In genomic region chr3:33488246-33488645, GRCh38 we compare ENCODE assay signal across 15 cellular contexts. TPM values are rescaled to one million over a fixed set of nuclear protein-coding genes. Genes with fewer than 3 reads are reported as not detected.
DNase-seq lines count a peak whose midpoint lies in the region; ATAC-seq and TF ChIP-seq lines count a peak whose summit lies in the region.
"Had no signal": no experiment of that assay in that cellular context is flagged by ENCODE, and none has a peak within 500 bp of the region (broad histone marks: within the 10 kb centered on the region; RNA-seq: fewer than 3 reads in every experiment).

No MANE protein-coding gene starts in this region.

- peaks cover 2% of the 10 kb centered on the region; the same call in 2 of the 3 replicates for H3K9me3 Mint-ChIP-seq in GM23338
- H3K9me3 Mint-ChIP-seq in WTC11: peaks cover 16% of the 10 kb centered on the region
- H3K9me3 Mint-ChIP-seq: CD4-positive, CD25-positive, alpha-beta regulatory T cell had no signal

- H4K20me1 ChIP-seq in GM23338 (replicated peaks; ENCODE audit: insufficient read depth): no peaks in the 10 kb centered on the region
- no peaks in the 10 kb centered on the region for H4K20me1 ChIP-seq in osteoblast (ENCODE audit: insufficient read depth, low read length)
- H4K20me1 ChIP-seq: BLaER1 treated with 17β-estradiol and CSF1 and Interleukin-3, amounts not matched to agents 10 nM and 100 nM had no signal

- POLR2A ChIA-PET in WTC11 (lab: Charles Lee): no interaction called here

- no peak overlapping the region for H3K4me2 ChIP-seq in GM23338
- H3K4me2 ChIP-seq in mesendoderm (ENCODE audit: low read length): no peak overlapping the region
- no peak overlapping the region for H3K4me2 ChIP-seq in osteoblast (ENCODE audit: insufficient read depth, low read length)
- H3K4me2 ChIP-seq: BLaER1 treated with 17β-estradiol and CSF1 and Interleukin-3, amounts not matched to agents 10 nM and 100 nM had no signal

- H2AK5ac ChIP-seq in mesendoderm (ENCODE audit: low read length): no peak overlapping the region

- H3K4me3 Mint-ChIP-seq in GM23338 (no peak overlapping the region), WTC11 (no peak overlapping the region)
- H3K4me3 Mint-ChIP-seq: CD4-positive, CD25-positive, alpha-beta regulatory T cell; H9 had no signal

- H3K18ac ChIP-seq in mesendoderm (ENCODE audit: low read length): no peak overlapping the region

- no peak for TF ChIP-seq EP300 in upper lobe of left lung (IDR thresholded peaks at IDR 0.05)

- peaks cover 6% of the 10 kb centered on the region; the same call in 2 of the 3 replicates for H3K4me1 Mint-ChIP-seq in GM23338
- peaks cover 8% of the 10 kb centered on the region for H3K4me1 Mint-ChIP-seq in WTC11
- H3K4me1 Mint-ChIP-seq: CD4-positive, CD25-positive, alpha-beta regulatory T cell had no signal

- in situ Hi-C loops in G401 (cut with HindIII; ENCODE audit: low sequenced_read_pairs): no loop called here

- no peak overlapping the region for H3K4me3 ChIP-seq in GM23338
- no peak overlapping the region for H3K4me3 ChIP-seq in mesendoderm (ENCODE audit: low read length)
- H3K4me3 ChIP-seq in osteoblast (ENCODE audit: insufficient read depth, low read length): no peak overlapping the region
- no peak overlapping the region for H3K4me3 ChIP-seq in upper lobe of left lung
- H3K4me3 ChIP-seq: BLaER1 treated with 17β-estradiol and CSF1 and Interleukin-3, amounts not matched to agents 10 nM and 100 nM; GM12878 had no signal

- H4K8ac ChIP-seq in mesendoderm (ENCODE audit: low read depth, low read length): no peak overlapping the region

- ATAC-seq in GM23338 (no peak; the same call in 2 of the 3 replicates), WTC11 (peak; percentile 18; the same call in 1 of the 2 replicates), upper lobe of left lung (ENCODE audit: low FRiP score in 2 of 2) (no peak), HG03097 (IDR thresholded peaks at IDR 0.05; ENCODE audit: low FRiP score, unreplicated experiment) (no peak)
- ATAC-seq: GM12878 had no signal

- H3K79me1 ChIP-seq in mesendoderm (ENCODE audit: low read length): no peaks in the 10 kb centered on the region

- no peak for TF ChIP-seq POLR2A in upper lobe of left lung (IDR thresholded peaks at IDR 0.05)

- no CpG with 5 or more reads among the region's 2 CpGs for WGBS in mesendoderm (ENCODE audit: extremely low coverage, insufficient coverage, low lambda C conversion rate)
- 89 to 97% methylated on average over 2 of the region's 2 CpGs for WGBS in upper lobe of left lung, 2 donors

- H3K9me3 ChIP-seq in osteoblast (ENCODE audit: low read depth, low read length): no peaks in the 10 kb centered on the region
- no peaks in the 10 kb centered on the region for H3K9me3 ChIP-seq in upper lobe of left lung

- H2AFZ ChIP-seq in GM23338 (peak overlapping the region; percentile 70; the same call in 1 of the 2 replicates), osteoblast (ENCODE audit: low read length) (no peak overlapping the region)

- H3K56ac ChIP-seq in mesendoderm (ENCODE audit: low read length): no peak overlapping the region

- H3K9ac ChIP-seq in mesendoderm (ENCODE audit: low read length): no peak overlapping the region
- H3K9ac ChIP-seq: BLaER1 treated with 17β-estradiol and CSF1 and Interleukin-3, amounts not matched to agents 10 nM and 100 nM had no signal

- H3K36me3 ChIP-seq in GM23338 (ENCODE audit: insufficient read depth) (no peaks in the 10 kb centered on the region), mesendoderm (ENCODE audit: control insufficient read depth, insufficient read depth, low read length) (no peaks in the 10 kb centered on the region), osteoblast (ENCODE audit: insufficient read depth, low read length) (no peaks in the 10 kb centered on the region), upper lobe of left lung (no peaks in the 10 kb centered on the region)
- H3K36me3 ChIP-seq: BLaER1 treated with 17β-estradiol and CSF1 and Interleukin-3, amounts not matched to agents 10 nM and 100 nM had no signal

- H3K9me2 ChIP-seq in GM23338 (ENCODE audit: insufficient read depth): 0 out of 2 replicates have a peak, but pooled peaks cover 3% of the 10 kb centered on the region

- no peak overlapping the region for H2BK5ac ChIP-seq in mesendoderm (ENCODE audit: low read length)

- no peak overlapping the region for H2BK120ac ChIP-seq in mesendoderm (ENCODE audit: low read depth, low read length)

- H3K27ac ChIP-seq in GM23338 (ENCODE audit: low read depth) (no peak overlapping the region), mesendoderm (ENCODE audit: low read depth, low read length) (no peak overlapping the region), osteoblast (ENCODE audit: low read depth, low read length) (no peak overlapping the region), upper lobe of left lung (no peak overlapping the region)
- H3K27ac ChIP-seq: BLaER1 treated with 17β-estradiol and CSF1 and Interleukin-3, amounts not matched to agents 10 nM and 100 nM; HL-60 had no signal

- H3K4ac ChIP-seq in mesendoderm (ENCODE audit: low read depth, low read length): no peak overlapping the region

- no peaks in the 10 kb centered on the region for H3K79me2 ChIP-seq in GM23338 (replicated peaks; ENCODE audit: insufficient read depth)
- H3K79me2 ChIP-seq in mesendoderm (ENCODE audit: control insufficient read depth, insufficient read depth, low read length): no peaks in the 10 kb centered on the region
- H3K79me2 ChIP-seq in osteoblast (ENCODE audit: insufficient read depth, low read length): no peaks in the 10 kb centered on the region

- H4K5ac ChIP-seq in mesendoderm (ENCODE audit: low read length): no peak overlapping the region

- H3F3A ChIP-seq in GM23338 (replicated peaks; ENCODE audit: low read depth): no peaks in the 10 kb centered on the region

- peak; percentile 9 for DNase-seq in GM23338 (ENCODE audit: low spot score)
- DNase-seq in WTC11 (ENCODE audit: low spot score): no peak
- peak; percentile 18 for DNase-seq in mesendoderm
- peak; percentile 32 for DNase-seq in osteoblast (ENCODE audit: insufficient read length, low spot score, missing footprints)
- no peak for DNase-seq in G401 (ENCODE audit: low spot score)
- no peak for DNase-seq in upper lobe of left lung
- DNase-seq: ACHN; CD4-positive, CD25-positive, alpha-beta regulatory T cell; DMS53; H9; KBM-7 had no signal

- H3K23ac ChIP-seq in mesendoderm (ENCODE audit: low read length): no peak overlapping the region

- H3K27ac Mint-ChIP-seq in GM23338: no peak overlapping the region
- H3K27ac Mint-ChIP-seq in WTC11: no peak overlapping the region
- H3K27ac Mint-ChIP-seq: CD4-positive, CD25-positive, alpha-beta regulatory T cell; H9 had no signal

- H3K27me3 Mint-ChIP-seq in GM23338 (ENCODE audit: insufficient read depth, low read depth, poor library complexity): peaks cover 3% of the 10 kb centered on the region
- no peaks in the 10 kb centered on the region for H3K27me3 Mint-ChIP-seq in WTC11 (ENCODE audit: low read depth)
- H3K27me3 Mint-ChIP-seq: CD4-positive, CD25-positive, alpha-beta regulatory T cell had no signal

- H3K36me3 Mint-ChIP-seq in GM23338 (ENCODE audit: low read depth) (peaks cover 6% of the 10 kb centered on the region; the same call in 2 of the 3 replicates), WTC11 (peaks cover 7% of the 10 kb centered on the region)

- H2BK15ac ChIP-seq in mesendoderm (replicated peaks; ENCODE audit: low read depth): no peak overlapping the region

- TF ChIP-seq CTCF in GM23338 (conservative IDR thresholded peaks at IDR 0.05; ENCODE audit: low read depth in 2 of 2): no peak
- no peak for TF ChIP-seq CTCF in WTC11 (IDR thresholded peaks at IDR 0.05)
- TF ChIP-seq CTCF in osteoblast (IDR thresholded peaks at IDR 0.05; ENCODE audit: extremely low read depth, low read depth, low read length): no peak
- no peak for TF ChIP-seq CTCF in upper lobe of left lung (IDR thresholded peaks at IDR 0.05)

- no peaks in the 10 kb centered on the region for H3K27me3 ChIP-seq in GM23338 (ENCODE audit: insufficient read depth)
- no peaks in the 10 kb centered on the region for H3K27me3 ChIP-seq in mesendoderm (ENCODE audit: insufficient read depth, low read length, poor library complexity)
- no peaks in the 10 kb centered on the region for H3K27me3 ChIP-seq in osteoblast (ENCODE audit: insufficient read depth, low read length)
- no peaks in the 10 kb centered on the region for H3K27me3 ChIP-seq in upper lobe of left lung
- H3K27me3 ChIP-seq: BLaER1 treated with 17β-estradiol and CSF1 and Interleukin-3, amounts not matched to agents 10 nM and 100 nM had no signal

- CTCF ChIA-PET in WTC11 (lab: Charles Lee): interaction anchor here (1.2 kb wide), 1 partner anchor 299 kb away, joined by 3 read pairs; no protein-coding TSS in a partner anchor

- H3K4me1 ChIP-seq in GM23338 (ENCODE audit: insufficient read depth): 0 out of 2 replicates have a peak, but pooled peaks cover 3% of the 10 kb centered on the region
- H3K4me1 ChIP-seq in mesendoderm (ENCODE audit: control insufficient read depth, low read depth, low read length): no peaks in the 10 kb centered on the region
- H3K4me1 ChIP-seq in osteoblast (ENCODE audit: insufficient read depth, low read length): no peaks in the 10 kb centered on the region
- peaks cover 0 to 2% (median under 1%) of the 10 kb centered on the region in 4 donors for H3K4me1 ChIP-seq in upper lobe of left lung

TF ChIP-seq in WTC11, 78 proteins besides CTCF, POLR2A, EP300 and RAD21 (continues in another document):
- TF ChIP-seq OVOL2 (CRISPR knock-in tag; IDR thresholded peaks at IDR 0.05; ENCODE audit: borderline replicate concordance) (no peak), ZNF416 (CRISPR knock-in tag; IDR thresholded peaks at IDR 0.05) (no peak)

RNA-seq across cellular contexts. Expression of gene UBP1, which starts 48.0 kb away (rescaled TPM):
- total RNA-seq in GM23338 (2014; rRNA removed; shearing (Covaris generic)): 65.6 and 66.8 TPM in 2 replicates
- 16.3 and 16.8 TPM in 2 replicates for polyA plus RNA-seq in GM23338 (2016; fragmentation: Nextera tagmentation; extraction: Ambion mirVana)
- total RNA-seq in WTC11 (2021) (68.5 to 72.6 TPM (median 69.6 TPM) in 3 replicates), osteoblast (69.0 and 77.4 TPM in 2 replicates), upper lobe of left lung (10 to 100 TPM; 60.2 to 81.4 (median 65.8) TPM)
- 63.1 TPM for polyA plus RNA-seq in mesendoderm (2013, experiment 1 of 2)
- 69.1 TPM for polyA plus RNA-seq in mesendoderm (2013, experiment 2 of 2)
- 88.8 and 106 TPM in 2 replicates for total RNA-seq in G401 (2014; rRNA removed; shearing (Covaris generic))

Comparison
In these comparisons a context has a peak if more than half of its experiments do, and no peak if none do; other contexts are left out.
1. DNase-seq: peak in GM23338 (single experiment), mesendoderm (single experiment) and osteoblast (single experiment); none in WTC11 (single experiment), G401 (single experiment) and upper lobe of left lung (0 of 2).